ENCODE assay signal across 8 cellular contexts in the genomic region with DNA sequence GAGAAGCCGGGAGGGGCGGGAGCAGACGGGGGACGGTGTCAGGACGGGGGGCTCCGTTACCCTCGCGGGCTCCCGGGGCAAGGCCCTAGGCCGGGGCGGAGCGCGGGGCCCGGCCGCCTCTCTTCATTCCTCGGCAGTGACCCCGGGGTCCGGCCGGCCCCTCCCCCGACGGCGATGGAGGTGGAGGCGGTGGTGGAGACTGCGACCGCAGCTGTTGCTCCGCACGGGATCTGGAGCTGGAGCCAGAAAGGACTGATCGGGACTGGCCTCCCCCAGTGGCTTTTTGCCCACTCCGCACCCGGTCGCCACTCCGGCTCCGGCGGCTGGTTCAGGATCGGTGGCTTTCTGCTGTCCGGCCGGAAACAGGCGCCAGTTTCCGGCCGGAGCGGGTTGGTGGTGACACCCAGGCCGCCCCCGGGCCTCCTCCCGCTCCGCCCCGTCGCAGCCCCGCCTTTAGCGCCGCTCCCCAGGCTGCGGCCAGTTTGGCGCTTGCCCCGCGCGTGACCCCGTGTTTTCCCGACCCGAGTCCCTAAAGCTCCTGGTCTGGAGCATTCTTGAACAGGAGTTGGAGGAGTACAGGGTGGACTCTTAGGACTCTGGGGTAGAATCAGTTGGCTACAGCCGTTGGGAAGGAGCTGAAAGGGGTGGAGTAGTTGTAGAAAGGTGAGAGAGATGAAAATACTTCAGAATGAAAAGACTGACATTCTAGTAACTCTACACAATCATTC. TPM values are rescaled to one million over a fixed set of nuclear protein-coding genes. Genes with fewer than 3 reads are reported as not detected.
DNase-seq lines count a peak whose midpoint lies in the region; ATAC-seq and TF ChIP-seq lines count a peak whose summit lies in the region.

A gene (minus strand): TSS at position 339 of the 728 bp plus-strand sequence. CDS start 33,216 bp downstream, outside the sequence.

- no peaks in the 10 kb centered on the region for H3K9me3 ChIP-seq in CD4-positive, alpha-beta memory T cell (ENCODE audit: control insufficient read depth in 1 of 2, low read length in 2 of 2)
- no peaks in the 10 kb centered on the region for H3K9me3 ChIP-seq in mononuclear cell (ENCODE audit: low read depth, low read length)

- peaks cover 22 to 36% (median 26%) of the 10 kb centered on the region in 4 donors for H3K4me1 Mint-ChIP-seq in CD4-positive, alpha-beta memory T cell

- peak; percentile 46 to 64 (median 49) for DNase-seq in CD4-positive, alpha-beta memory T cell
- DNase-seq in HS-27A (ENCODE audit: low read depth): peak; percentile 55
- peak; percentile 56 for DNase-seq in NOMO-1 treated with DMSO at 0.1 percent for 48 hours (lab: John Stamatoyannopoulos, UW; ENCODE audit: unreplicated experiment)
- peak; percentile 71 for DNase-seq in activated T-cell treated with anti-CD3 and anti-CD28 coated beads for 24 hours (ENCODE audit: low read depth)
- peak; percentile 83 for DNase-seq in epithelial cell of esophagus (ENCODE audit: low read depth)
- DNase-seq in stimulated activated CD8-positive, alpha-beta memory T cell treated with anti-CD3 and anti-CD28 coated beads, Interleukin-2, amount 100 ng/mL, for 1 hour (ENCODE audit: low read depth in 2 of 2): peak; percentile 48 to 56

- H3K36me3 Mint-ChIP-seq in CD4-positive, alpha-beta memory T cell: peaks cover 0 to 10% of the 10 kb centered on the region in 2 donors

- peak within 1 kb of the TSS; percentile 63 for H3K27ac ChIP-seq in CD4-positive, alpha-beta memory T cell (ENCODE audit: low read depth, low read length)

- H3K4me3 ChIP-seq in CD4-positive, alpha-beta memory T cell (ENCODE audit: low read length in 2 of 2): peak within 1 kb of the TSS; percentile 64 to 87
- peak within 1 kb of the TSS; percentile 92 for H3K4me3 ChIP-seq in epithelial cell of esophagus (ENCODE audit: low read length)
- H3K4me3 ChIP-seq in mononuclear cell (ENCODE audit: low read length): peak within 1 kb of the TSS; percentile 66

- peak within 1 kb of the TSS; percentile 89 to 99 (median 96) for H3K4me3 Mint-ChIP-seq in CD4-positive, alpha-beta memory T cell

- no peaks in the 10 kb centered on the region for H3K9me3 Mint-ChIP-seq in CD4-positive, alpha-beta memory T cell

- H3K36me3 ChIP-seq in CD4-positive, alpha-beta memory T cell (ENCODE audit: insufficient read depth, low read length): no peaks in the 10 kb centered on the region

- no peaks in the 10 kb centered on the region for H3K27me3 Mint-ChIP-seq in CD4-positive, alpha-beta memory T cell

- H3K27ac Mint-ChIP-seq in CD4-positive, alpha-beta memory T cell: peak within 1 kb of the TSS; percentile 62 to 94 (median 91)

- intact Hi-C loops in CD4-positive, alpha-beta memory T cell (cut with micrococcal nuclease): loop anchor here (1.0 to 5.0 kb wide), 2 partner anchors 43 to 57 kb away; a partner anchor contains a TSS

- H3K4me1 ChIP-seq in CD4-positive, alpha-beta memory T cell (ENCODE audit: insufficient read depth, low read length): peaks cover 20% of the 10 kb centered on the region
- H3K4me1 ChIP-seq in mononuclear cell (ENCODE audit: insufficient read depth, low read length): peaks cover 19% of the 10 kb centered on the region

- POLR2A ChIA-PET in CD4-positive, alpha-beta memory T cell (lab: Charles Lee; ENCODE audit: partially characterized antibody): interaction anchor here (0.8 to 6.9 kb wide), 11 partner anchors 13 to 477 kb away, joined by 3 to 75 read pairs (median 3); a partner anchor contains a TSS

- CTCF ChIA-PET in CD4-positive, alpha-beta memory T cell (lab: Charles Lee; ENCODE audit: partially characterized antibody): interaction anchor here (0.9 to 2.1 kb wide), 10 partner anchors 9 to 246 kb away, joined by 3 to 8 read pairs (median 4); a partner anchor contains a TSS

- TF ChIP-seq CTCF in epithelial cell of esophagus (IDR thresholded peaks at IDR 0.05; ENCODE audit: insufficient read depth, low read depth, low read length, missing control alignments): no peak

- peak; percentile 86 for ATAC-seq in GM19463 (IDR thresholded peaks at IDR 0.05; ENCODE audit: unreplicated experiment)

- H3K27me3 ChIP-seq in CD4-positive, alpha-beta memory T cell (ENCODE audit: insufficient read depth, low read length): no peaks in the 10 kb centered on the region
- peaks cover 87% of the 10 kb centered on the region for H3K27me3 ChIP-seq in mononuclear cell (ENCODE audit: insufficient read depth, low read length)

RNA-seq across cellular contexts. Expression of the gene that starts here (rescaled TPM):
- 10 to 100 TPM; 15.3 to 17.6 TPM for total RNA-seq in CD4-positive, alpha-beta memory T cell
- 1 to 10 TPM in 1 of 2 donors, under 1 TPM in 1; 0.27 to 2.8 TPM for polyA plus RNA-seq in CD4-positive, alpha-beta memory T cell
- total RNA-seq in mononuclear cell: 1.5 TPM

Comparison
In these comparisons a context has a peak if more than half of its experiments do, and no peak if none do; other contexts are left out.
1. Peak in every context shown above with its lines: DNase-seq, ATAC-seq, H3K4me3 ChIP-seq and H3K27ac ChIP-seq.